28 cellular contexts compared by ENCODE assay signal in genomic region chr4:1195894-1196401, GRCh38. TPM values are rescaled to one million over a fixed set of nuclear protein-coding genes. Genes with fewer than 3 reads are reported as not detected.
DNase-seq lines count a peak whose midpoint lies in the region; ATAC-seq, FAIRE-seq and TF ChIP-seq lines count a peak whose summit lies in the region.
"Had no signal": no experiment of that assay in that cellular context is flagged by ENCODE, and none has a peak within 500 bp of the region (broad histone marks: within the 10 kb centered on the region; RNA-seq: fewer than 3 reads in every experiment).

No MANE protein-coding gene starts in this region.

- no peaks in the 10 kb centered on the region for H3K27me3 Mint-ChIP-seq in activated CD4-positive, alpha-beta memory T cell treated with anti-CD3 and anti-CD28 coated beads, Interleukin-2, amount 10 ng/mL, durations not matched to agents 7 days and 5 days
- no peaks in the 10 kb centered on the region for H3K27me3 Mint-ChIP-seq in activated CD4-positive, alpha-beta memory T cell treated with anti-CD3 and anti-CD28 coated beads for 36 hours
- H3K27me3 Mint-ChIP-seq in nephron (ENCODE audit: low read depth), result no peaks in the 10 kb centered on the region
- no peaks in the 10 kb centered on the region for H3K27me3 Mint-ChIP-seq in stimulated activated naive B cell treated with anti-CD40 and anti-IgM and Interleukin-4, amounts not matched to agents 10 μg/mL and 1 μg/mL and 100 μg/mL, for 72 hours
- H3K27me3 Mint-ChIP-seq: activated naive CD4-positive, alpha-beta T cell treated with anti-CD3 and anti-CD28 coated beads, Interleukin-2, amount 50 U/mL, for 24 hours; memory B cell had no signal

- no peaks in the 10 kb centered on the region for H3K9me1 ChIP-seq in K562 (ENCODE audit: control insufficient read depth, insufficient read depth, low read length)

- ATAC-seq in K562 (no peak), HG03108 (IDR thresholded peaks at IDR 0.05; ENCODE audit: unreplicated experiment) (no peak)
- ATAC-seq in stimulated activated naive B cell treated with anti-CD40 and anti-IgM and Interleukin-4, amounts not matched to agents 10 μg/mL and 1 μg/mL and 100 μg/mL, for 72 hours (replicated peaks), result no peak
- ATAC-seq: A549, foreskin keratinocyte, right cardiac atrium had no signal

- H2AFZ ChIP-seq in K562 (ENCODE audit: low read depth, low read length), result no peak overlapping the region

- H3K27ac Mint-ChIP-seq in activated CD4-positive, alpha-beta memory T cell treated with anti-CD3 and anti-CD28 coated beads, Interleukin-2, amount 10 ng/mL, durations not matched to agents 7 days and 5 days, result no peak overlapping the region
- H3K27ac Mint-ChIP-seq in activated CD4-positive, alpha-beta memory T cell treated with anti-CD3 and anti-CD28 coated beads for 36 hours, result no peak overlapping the region
- H3K27ac Mint-ChIP-seq in nephron, result peak overlapping the region in 2 of 3 experiments; percentile 35 to 72
- no peak overlapping the region for H3K27ac Mint-ChIP-seq in stimulated activated naive B cell treated with anti-CD40 and anti-IgM and Interleukin-4, amounts not matched to agents 10 μg/mL and 1 μg/mL and 100 μg/mL, for 72 hours
- H3K27ac Mint-ChIP-seq: activated naive CD4-positive, alpha-beta T cell treated with anti-CD3 and anti-CD28 coated beads, Interleukin-2, amount 50 U/mL, for 24 hours; memory B cell had no signal

- H3K79me2 ChIP-seq in K562 (ENCODE audit: control insufficient read depth, insufficient read depth, low read length), result no peaks in the 10 kb centered on the region; the same call in 2 of the 3 replicates

- peaks cover 21 to 67% (median 48%) of the 10 kb centered on the region in 10 experiments for H3K4me1 ChIP-seq in BLaER1 treated with 17β-estradiol and CSF1 and Interleukin-3, amounts not matched to agents 10 nM and 100 nM
- H3K4me1 ChIP-seq in K562 (replicated peaks in 1 of 2; ENCODE audit: control insufficient read depth in 2 of 2, insufficient read depth in 2 of 2, low read length in 2 of 2), result peaks cover 10 to 52% of the 10 kb centered on the region in 2 experiments

- WGBS in K562 (ENCODE audit: insufficient coverage, low coverage, missing lambda C conversion rate), result 23% methylated on average over 16 of the region's 16 CpGs
- WGBS in lower leg skin, 2 donors, result 86 to 93% methylated on average over 14 to 15 of the region's 16 CpGs

- peak overlapping the region in 8 of 11 experiments; percentile 37 to 63 (median 48); a peak in 17 of 22 replicates for H3K4me2 ChIP-seq in BLaER1 treated with 17β-estradiol and CSF1 and Interleukin-3, amounts not matched to agents 10 nM and 100 nM
- no peak overlapping the region for H3K4me2 ChIP-seq in K562 (ENCODE audit: insufficient read depth, low read length)
- H3K4me2 ChIP-seq: A549 had no signal

- CTCF ChIA-PET in activated CD4-positive, alpha-beta memory T cell treated with anti-CD3 and anti-CD28 coated beads, Interleukin-2, amount 10 ng/mL, durations not matched to agents 7 days and 5 days (lab: Charles Lee), result no interaction called here
- CTCF ChIA-PET in activated CD4-positive, alpha-beta memory T cell treated with anti-CD3 and anti-CD28 coated beads for 36 hours (lab: Charles Lee), result no interaction called here
- CTCF ChIA-PET in K562 (lab: Yijun Ruan, JAX; ENCODE audit: low intra/inter-chr PET ratio), result no interaction called here

- H3K4me3 Mint-ChIP-seq in activated CD4-positive, alpha-beta memory T cell treated with anti-CD3 and anti-CD28 coated beads, Interleukin-2, amount 10 ng/mL, durations not matched to agents 7 days and 5 days, result no peak overlapping the region
- no peak overlapping the region for H3K4me3 Mint-ChIP-seq in activated CD4-positive, alpha-beta memory T cell treated with anti-CD3 and anti-CD28 coated beads for 36 hours
- H3K4me3 Mint-ChIP-seq in nephron, result no peak overlapping the region
- H3K4me3 Mint-ChIP-seq in stimulated activated naive B cell treated with anti-CD40 and anti-IgM and Interleukin-4, amounts not matched to agents 10 μg/mL and 1 μg/mL and 100 μg/mL, for 72 hours, result no peak overlapping the region
- H3K4me3 Mint-ChIP-seq: activated naive CD4-positive, alpha-beta T cell treated with anti-CD3 and anti-CD28 coated beads, Interleukin-2, amount 50 U/mL, for 24 hours; memory B cell had no signal

- no peak overlapping the region for H3K27ac ChIP-seq in BLaER1 treated with 17β-estradiol and CSF1 and Interleukin-3, amounts not matched to agents 10 nM and 100 nM
- no peak overlapping the region for H3K27ac ChIP-seq in K562 (ENCODE audit: extremely low read depth, low read depth, low read length)
- H3K27ac ChIP-seq: A549, foreskin keratinocyte, ovary had no signal

- TF ChIP-seq POLR2A in K562 (conservative IDR thresholded peaks at IDR 0.05) (no peak), lower leg skin (IDR thresholded peaks at IDR 0.05) (no peak)

- peak; percentile 6 for DNase-seq in activated CD4-positive, alpha-beta memory T cell treated with anti-CD3 and anti-CD28 coated beads, Interleukin-2, amount 10 ng/mL, durations not matched to agents 7 days and 5 days
- DNase-seq in activated CD4-positive, alpha-beta memory T cell treated with anti-CD3 and anti-CD28 coated beads for 36 hours, result no peak
- no peak for DNase-seq in K562 (ENCODE audit: extremely low read depth in 1 of 4, low spot score in 3 of 4)
- DNase-seq in stimulated activated naive B cell treated with anti-CD40 and anti-IgM and Interleukin-4, amounts not matched to agents 10 μg/mL and 1 μg/mL and 100 μg/mL, for 72 hours, result no peak
- DNase-seq in lower leg skin (ENCODE audit: low spot score in 2 of 2), result no peak
- DNase-seq: Calu3; cerebellar nuclear complex; effector CD8-positive, alpha-beta T cell; foreskin keratinocyte; hippocampal formation; KG1; MV-4-11; NCI-H1694; NCI-H2171 treated with DMSO at 0.1 percent for 48 hours; NCI-H526 treated with DMSO at 0.1 percent for 48 hours; RPMI8226 had no signal

- H3K9ac ChIP-seq in BLaER1 treated with 17β-estradiol and CSF1 and Interleukin-3, amounts not matched to agents 10 nM and 100 nM, result peak overlapping the region in 1 of 11 experiments; percentile 22; a peak in 2 of 22 replicates
- peak overlapping the region in 1 of 2 experiments; percentile 68; a peak in 1 of 4 replicates for H3K9ac ChIP-seq in K562 (ENCODE audit: insufficient read depth in 1 of 2, low read depth in 2 of 2, low read length in 2 of 2)

- no peak for FAIRE-seq in K562 (lab: Jason Lieb, UNC)
- FAIRE-seq: A549, astrocyte, GM18507, islet of Langerhans had no signal

- TF ChIP-seq RAD21 in K562 (CRISPR knock-in tag; conservative IDR thresholded peaks at IDR 0.05 in 1 of 2, IDR thresholded peaks at IDR 0.05 in 1 of 2), result no peak

- peaks cover 20% of the 10 kb centered on the region for H3K36me3 Mint-ChIP-seq in activated CD4-positive, alpha-beta memory T cell treated with anti-CD3 and anti-CD28 coated beads, Interleukin-2, amount 10 ng/mL, durations not matched to agents 7 days and 5 days (ENCODE audit: low read depth)
- peaks cover 2% of the 10 kb centered on the region for H3K36me3 Mint-ChIP-seq in activated CD4-positive, alpha-beta memory T cell treated with anti-CD3 and anti-CD28 coated beads for 36 hours
- H3K36me3 Mint-ChIP-seq in nephron (ENCODE audit: low read depth), result no peaks in the 10 kb centered on the region
- peaks cover 8 to 21% of the 10 kb centered on the region in 2 donors for H3K36me3 Mint-ChIP-seq in stimulated activated naive B cell treated with anti-CD40 and anti-IgM and Interleukin-4, amounts not matched to agents 10 μg/mL and 1 μg/mL and 100 μg/mL, for 72 hours
- H3K36me3 Mint-ChIP-seq: memory B cell had no signal

- intact Hi-C loops in activated CD4-positive, alpha-beta memory T cell treated with anti-CD3 and anti-CD28 coated beads for 36 hours (cut with micrococcal nuclease), result no loop called here
- intact Hi-C loops in K562 (cut with micrococcal nuclease), result no loop called here
- intact Hi-C loops in lower leg skin (cut with DNase I; ENCODE audit: low total_unique reads), result no loop called here

- peaks cover 0 to 29% (median 11%) of the 10 kb centered on the region in 11 experiments; a peak in 8 of 22 replicates for H4K20me1 ChIP-seq in BLaER1 treated with 17β-estradiol and CSF1 and Interleukin-3, amounts not matched to agents 10 nM and 100 nM
- no peaks in the 10 kb centered on the region for H4K20me1 ChIP-seq in K562 (replicated peaks; ENCODE audit: control insufficient read depth, insufficient read depth, low read length)

- H3K9me3 Mint-ChIP-seq in activated CD4-positive, alpha-beta memory T cell treated with anti-CD3 and anti-CD28 coated beads, Interleukin-2, amount 10 ng/mL, durations not matched to agents 7 days and 5 days, result no peaks in the 10 kb centered on the region
- H3K9me3 Mint-ChIP-seq in activated CD4-positive, alpha-beta memory T cell treated with anti-CD3 and anti-CD28 coated beads for 36 hours, result no peaks in the 10 kb centered on the region
- H3K9me3 Mint-ChIP-seq in nephron, result no peaks in the 10 kb centered on the region
- peaks cover 2 to 5% of the 10 kb centered on the region in 2 donors for H3K9me3 Mint-ChIP-seq in stimulated activated naive B cell treated with anti-CD40 and anti-IgM and Interleukin-4, amounts not matched to agents 10 μg/mL and 1 μg/mL and 100 μg/mL, for 72 hours
- H3K9me3 Mint-ChIP-seq: activated naive CD4-positive, alpha-beta T cell treated with anti-CD3 and anti-CD28 coated beads, Interleukin-2, amount 50 U/mL, for 24 hours; memory B cell had no signal

- peaks cover 0 to 26% (median 0%) of the 10 kb centered on the region in 11 experiments; a peak in 5 of 22 replicates for H3K36me3 ChIP-seq in BLaER1 treated with 17β-estradiol and CSF1 and Interleukin-3, amounts not matched to agents 10 nM and 100 nM
- H3K36me3 ChIP-seq in K562 (ENCODE audit: control insufficient read depth, insufficient read depth, low read length), result no peaks in the 10 kb centered on the region
- H3K36me3 ChIP-seq: ovary had no signal

- H3K27me3 ChIP-seq in BLaER1 treated with 17β-estradiol and CSF1 and Interleukin-3, amounts not matched to agents 10 nM and 100 nM, result peaks cover 4 to 44% (median 22%) of the 10 kb centered on the region in 11 experiments; a peak in 16 of 22 replicates
- H3K27me3 ChIP-seq in K562 (ENCODE audit: control insufficient read depth in 2 of 2, insufficient read depth in 2 of 2, low read length in 2 of 2), result peaks cover 2 to 16% of the 10 kb centered on the region in 2 experiments; a peak in 2 of 5 replicates
- H3K27me3 ChIP-seq: ovary, upper lobe of left lung had no signal

- H3K4me3 ChIP-seq in BLaER1 treated with 17β-estradiol and CSF1 and Interleukin-3, amounts not matched to agents 10 nM and 100 nM, result no peak overlapping the region
- H3K4me3 ChIP-seq in K562 (no peak overlapping the region), lower leg skin (ENCODE audit: low read depth, poor library complexity, severe bottlenecking) (no peak overlapping the region)
- H3K4me3 ChIP-seq: A549, ovary, upper lobe of left lung had no signal

- POLR2A ChIA-PET in activated CD4-positive, alpha-beta memory T cell treated with anti-CD3 and anti-CD28 coated beads, Interleukin-2, amount 10 ng/mL, durations not matched to agents 7 days and 5 days (lab: Charles Lee), result interaction anchor here (1.4 kb wide), 1 partner anchor 53 kb away, joined by 3 read pairs; the partner anchor contains the start of gene CTBP1
- POLR2A ChIA-PET in activated CD4-positive, alpha-beta memory T cell treated with anti-CD3 and anti-CD28 coated beads for 36 hours (lab: Charles Lee), result no interaction called here
- POLR2A ChIA-PET in K562 (lab: Yijun Ruan, JAX), result interaction anchor here (0.6 kb wide), 1 partner anchor 1195 kb away, joined by 3 read pairs; no protein-coding TSS in a partner anchor

- in situ Hi-C loops in K562 (cut with MboI), result no loop called here

- no peak for TF ChIP-seq EP300 in K562 (IDR thresholded peaks at IDR 0.05; ENCODE audit: low read length)

- BruUV-seq in K562 (replicated peaks; lab: Mats Ljungman, UMichigan), result no TSS peak

- peaks cover 0 to 11% (median 5%) of the 10 kb centered on the region in 11 experiments; a peak in 10 of 22 replicates for H3K9me3 ChIP-seq in BLaER1 treated with 17β-estradiol and CSF1 and Interleukin-3, amounts not matched to agents 10 nM and 100 nM (replicated peaks in 1 of 11)
- H3K9me3 ChIP-seq in K562 (replicated peaks; ENCODE audit: control insufficient read depth, insufficient read depth, low read depth, low read length), result no peaks in the 10 kb centered on the region
- H3K9me3 ChIP-seq: A549, ovary, upper lobe of left lung had no signal

- H3K4me1 Mint-ChIP-seq in activated CD4-positive, alpha-beta memory T cell treated with anti-CD3 and anti-CD28 coated beads, Interleukin-2, amount 10 ng/mL, durations not matched to agents 7 days and 5 days, result peaks cover 23% of the 10 kb centered on the region
- H3K4me1 Mint-ChIP-seq in activated CD4-positive, alpha-beta memory T cell treated with anti-CD3 and anti-CD28 coated beads for 36 hours (ENCODE audit: low read depth), result peaks cover 9% of the 10 kb centered on the region
- H3K4me1 Mint-ChIP-seq in nephron, result peaks cover 37% of the 10 kb centered on the region
- H3K4me1 Mint-ChIP-seq in stimulated activated naive B cell treated with anti-CD40 and anti-IgM and Interleukin-4, amounts not matched to agents 10 μg/mL and 1 μg/mL and 100 μg/mL, for 72 hours, result peaks cover 5 to 9% of the 10 kb centered on the region in 2 donors

- TF ChIP-seq CTCF in K562 (IDR thresholded peaks at IDR 0.05 in 2 of 3, conservative IDR thresholded peaks at IDR 0.05 in 1 of 3; ENCODE audit: insufficient read depth in 2 of 3, low read depth in 1 of 3, low read length in 3 of 3), result no peak
- TF ChIP-seq CTCF in nephron (IDR thresholded peaks at IDR 0.05; ENCODE audit: unreplicated experiment in 3 of 3), result no peak
- TF ChIP-seq CTCF in lower leg skin (IDR thresholded peaks at IDR 0.05), result no peak

RNA-seq across cellular contexts. Expression of gene SPON2, which starts 23.6 kb away (rescaled TPM):
- total RNA-seq in activated CD4-positive, alpha-beta memory T cell treated with anti-CD3 and anti-CD28 coated beads, Interleukin-2, amount 10 ng/mL, durations not matched to agents 7 days and 5 days, result 10 to 100 TPM; 22.8 to 24.6 TPM
- total RNA-seq in activated CD4-positive, alpha-beta memory T cell treated with anti-CD3 and anti-CD28 coated beads for 36 hours, result 1 to 10 TPM; 9.0 to 9.5 TPM
- total RNA-seq in K562 (2011; cell fraction: chromatin; rRNA removed; ENCODE audit: low replicate concordance), result 8.1 and 12.5 TPM in 2 replicates
- total RNA-seq in K562 (2011; cell fraction: nucleolus; rRNA removed), result 8.2 and 12.8 TPM in 2 replicates
- total RNA-seq in K562 (2011; cell fraction: nucleoplasm; rRNA removed), result 7.3 and 9.4 TPM in 2 replicates
- total RNA-seq in K562 (2014; rRNA removed) (0.65 and 1.1 TPM in 2 replicates), K562 (2014; rRNA removed; fragmentation: Illumina TruSeq; extraction: Trizol) (0.54 and 0.69 TPM in 2 replicates), K562 (2015; rRNA removed; fragmentation: Illumina TruSeq; extraction: Trizol) (0.57 and 0.83 TPM in 2 replicates), K562 (2021) (1.4 and 1.8 TPM in 2 replicates), lower leg skin (10 to 100 TPM; 19.1 to 39.8 (median 32.8) TPM)
- polyA plus RNA-seq in K562 (2011; rRNA removed) (2.2 and 4.8 TPM in 2 replicates), K562 (2014; fragmentation: Illumina TruSeq; extraction: Trizol) (0.74 and 1.1 TPM in 2 replicates), K562 (2014; fragmentation: Nextera tagmentation; extraction: Ambion mirVana) (under 1 TPM; 0.21 to 0.27 TPM), K562 (2014; rRNA removed) (0.77 and 0.84 TPM in 2 replicates)
- polyA plus RNA-seq in K562 (2011; cell fraction: cytosol; rRNA removed), result 2.3 and 4.7 TPM in 2 replicates
- polyA plus RNA-seq in K562 (2011; cell fraction: nucleus; rRNA removed), result 4.1 and 5.8 TPM in 2 replicates
- 1.4 and 2.4 TPM in 2 replicates for polyA plus RNA-seq in K562 (2012)
- polyA minus RNA-seq in K562 (2011; rRNA and poly(A)+ RNA removed), result 0.60 and 0.87 TPM in 2 replicates
- 2.3 and 3.7 TPM in 2 replicates for polyA minus RNA-seq in K562 (2011; cell fraction: cytosol; rRNA and poly(A)+ RNA removed)
- 1.8 and 4.2 TPM in 2 replicates for polyA minus RNA-seq in K562 (2011; cell fraction: nucleus; rRNA and poly(A)+ RNA removed)

RNA-seq across cellular contexts. Expression of gene CTBP1, which starts 53.0 kb away (rescaled TPM):
- 100 to 1,000 TPM; 209 to 221 TPM for total RNA-seq in activated CD4-positive, alpha-beta memory T cell treated with anti-CD3 and anti-CD28 coated beads, Interleukin-2, amount 10 ng/mL, durations not matched to agents 7 days and 5 days
- total RNA-seq in activated CD4-positive, alpha-beta memory T cell treated with anti-CD3 and anti-CD28 coated beads for 36 hours, result 100 to 1,000 TPM; 154 to 162 TPM
- total RNA-seq in K562 (2011; cell fraction: chromatin; rRNA removed; ENCODE audit: low replicate concordance), result 63.5 and 142 TPM in 2 replicates
- 94.5 and 102 TPM in 2 replicates for total RNA-seq in K562 (2011; cell fraction: nucleolus; rRNA removed)
- 48.0 and 62.1 TPM in 2 replicates for total RNA-seq in K562 (2011; cell fraction: nucleoplasm; rRNA removed)
- total RNA-seq in K562 (2014; rRNA removed) (162 and 230 TPM in 2 replicates), K562 (2014; rRNA removed; fragmentation: Illumina TruSeq; extraction: Trizol) (27.2 and 30.4 TPM in 2 replicates), K562 (2015; rRNA removed; fragmentation: Illumina TruSeq; extraction: Trizol) (67.9 and 70.4 TPM in 2 replicates), K562 (2021) (134 and 148 TPM in 2 replicates), lower leg skin (100 to 1,000 TPM; 124 to 195 (median 148) TPM)
- polyA plus RNA-seq in K562 (2011; rRNA removed) (68.2 and 72.3 TPM in 2 replicates), K562 (2014; fragmentation: Illumina TruSeq; extraction: Trizol) (64.0 and 116 TPM in 2 replicates), K562 (2014; fragmentation: Nextera tagmentation; extraction: Ambion mirVana) (10 to 100 TPM; 14.5 to 20.0 TPM), K562 (2014; rRNA removed) (111 and 118 TPM in 2 replicates)
- polyA plus RNA-seq in K562 (2011; cell fraction: cytosol; rRNA removed), result 113 and 437 TPM in 2 replicates
- 168 and 330 TPM in 2 replicates for polyA plus RNA-seq in K562 (2011; cell fraction: nucleus; rRNA removed)
- polyA plus RNA-seq in K562 (2012), result 113 and 126 TPM in 2 replicates
- 33.8 and 54.2 TPM in 2 replicates for polyA minus RNA-seq in K562 (2011; rRNA and poly(A)+ RNA removed)
- polyA minus RNA-seq in K562 (2011; cell fraction: cytosol; rRNA and poly(A)+ RNA removed), result 135 and 154 TPM in 2 replicates
- 39.7 and 56.8 TPM in 2 replicates for polyA minus RNA-seq in K562 (2011; cell fraction: nucleus; rRNA and poly(A)+ RNA removed)

Comparison
In these comparisons a context has a peak if more than half of its experiments do, and no peak if none do; other contexts are left out.
1. H3K27ac Mint-ChIP-seq: peak in nephron (2 of 3); none in activated CD4-positive, alpha-beta memory T cell treated with anti-CD3 and anti-CD28 coated beads, Interleukin-2, amount 10 ng/mL, durations not matched to agents 7 days and 5 days (single experiment), activated CD4-positive, alpha-beta memory T cell treated with anti-CD3 and anti-CD28 coated beads for 36 hours (single experiment) and stimulated activated naive B cell treated with anti-CD40 and anti-IgM and Interleukin-4, amounts not matched to agents 10 μg/mL and 1 μg/mL and 100 μg/mL, for 72 hours (single experiment).